1 cellular context compared by ENCODE assay signal in genomic region chr22:30208631-30209603, GRCh38.
A peak's percentile ranks its signal among the peaks of the same experiment; 100 is the strongest.
TF ChIP-seq lines count a peak whose summit lies in the region.

No MANE protein-coding gene starts in this region.

TF ChIP-seq in HepG2, 621 proteins besides CTCF, POLR2A, EP300 and RAD21 (continued from another document and continues in another):
- no peak for TF ChIP-seq NONO (IDR thresholded peaks at IDR 0.05)
- no peak for TF ChIP-seq NONO (CRISPR knock-in tag; conservative IDR thresholded peaks at IDR 0.05)
- no peak for TF ChIP-seq NR3C1 (CRISPR knock-in tag; IDR thresholded peaks at IDR 0.05)
- TF ChIP-seq ZC3H13 (CRISPR knock-in tag; IDR thresholded peaks at IDR 0.05) = no peak
- no peak for TF ChIP-seq ONECUT2 (CRISPR knock-in tag; IDR thresholded peaks at IDR 0.05)
- TF ChIP-seq ZFP91 (CRISPR knock-in tag; IDR thresholded peaks at IDR 0.05; ENCODE audit: borderline replicate concordance) = peak; percentile 52; the same call in 1 of the 2 replicates
- no peak for TF ChIP-seq E2F5 (CRISPR knock-in tag; conservative IDR thresholded peaks at IDR 0.05)
- no peak for TF ChIP-seq ZNF570 (CRISPR knock-in tag; IDR thresholded peaks at IDR 0.05; ENCODE audit: borderline replicate concordance)
- TF ChIP-seq ZNF446 (CRISPR knock-in tag; IDR thresholded peaks at IDR 0.05) = 0 out of 2 replicates have a peak, but pooled peaks have one; percentile 46
- TF ChIP-seq HOXA7 (CRISPR knock-in tag; IDR thresholded peaks at IDR 0.05) = no peak
- no peak for TF ChIP-seq TEF (CRISPR knock-in tag; IDR thresholded peaks at IDR 0.05)
- no peak for TF ChIP-seq ZFP90 (CRISPR knock-in tag; IDR thresholded peaks at IDR 0.05; ENCODE audit: borderline replicate concordance)
- peak; percentile 63; the same call in 1 of the 2 replicates for TF ChIP-seq ZNF441 (CRISPR knock-in tag; IDR thresholded peaks at IDR 0.05; ENCODE audit: borderline replicate concordance)
- no peak for TF ChIP-seq ZFP36 (IDR thresholded peaks at IDR 0.05; ENCODE audit: borderline replicate concordance, low read depth, low read length, partially characterized antibody)
- no peak for TF ChIP-seq ZNF790 (CRISPR knock-in tag; IDR thresholded peaks at IDR 0.05; ENCODE audit: borderline replicate concordance)
- TF ChIP-seq U2AF1 (optimal IDR thresholded peaks at IDR 0.05; ENCODE audit: low read depth, low read length) = peak; percentile 20
- no peak for TF ChIP-seq ZNF580 (CRISPR knock-in tag; IDR thresholded peaks at IDR 0.05; ENCODE audit: borderline replicate concordance, low read depth)
- TF ChIP-seq ETV6 (CRISPR knock-in tag; conservative IDR thresholded peaks at IDR 0.05) = no peak
- no peak for TF ChIP-seq CAMTA2 (CRISPR knock-in tag; IDR thresholded peaks at IDR 0.05; ENCODE audit: borderline replicate concordance)
- TF ChIP-seq ZNF749 (CRISPR knock-in tag; IDR thresholded peaks at IDR 0.05; ENCODE audit: borderline replicate concordance) = no peak
- peak; percentile 51; the same call in 1 of the 2 replicates for TF ChIP-seq ZSCAN9 (CRISPR knock-in tag; IDR thresholded peaks at IDR 0.05; ENCODE audit: borderline replicate concordance)
- TF ChIP-seq KDM4B (CRISPR knock-in tag; IDR thresholded peaks at IDR 0.05) = no peak
- TF ChIP-seq ZNF747 (CRISPR knock-in tag; IDR thresholded peaks at IDR 0.05; ENCODE audit: borderline replicate concordance) = no peak
- TF ChIP-seq ZSCAN25 (CRISPR knock-in tag; IDR thresholded peaks at IDR 0.05) = no peak
- TF ChIP-seq NRL (CRISPR knock-in tag; IDR thresholded peaks at IDR 0.05; ENCODE audit: borderline replicate concordance) = no peak; the same call in 1 of the 2 replicates
- no peak for TF ChIP-seq ZNF724P (CRISPR knock-in tag; IDR thresholded peaks at IDR 0.05; ENCODE audit: borderline replicate concordance)
- no peak for TF ChIP-seq WIZ (CRISPR knock-in tag; IDR thresholded peaks at IDR 0.05)
- peak; percentile 61; the same call in 1 of the 2 replicates for TF ChIP-seq DNMT3B (CRISPR knock-in tag; conservative IDR thresholded peaks at IDR 0.05)
- TF ChIP-seq RAD51 (IDR thresholded peaks at IDR 0.05; ENCODE audit: borderline replicate concordance) = no peak
- no peak for TF ChIP-seq FOXA1 (IDR thresholded peaks at IDR 0.05)
- TF ChIP-seq FOXA1 (CRISPR knock-in tag; IDR thresholded peaks at IDR 0.05) = no peak
- TF ChIP-seq MAFK (conservative IDR thresholded peaks at IDR 0.05 in 1 of 2, IDR thresholded peaks at IDR 0.05 in 1 of 2; ENCODE audit: low read length in 2 of 2) = no peak
- TF ChIP-seq ZNF740 (CRISPR knock-in tag; IDR thresholded peaks at IDR 0.05) = no peak
- TF ChIP-seq HCFC1 (IDR thresholded peaks at IDR 0.05; ENCODE audit: low read depth, low read length) = no peak
- TF ChIP-seq ZBTB21 (CRISPR knock-in tag; IDR thresholded peaks at IDR 0.05) = no peak
- no peak; the same call in 1 of the 2 replicates for TF ChIP-seq PPARG (CRISPR knock-in tag; conservative IDR thresholded peaks at IDR 0.05)
- TF ChIP-seq MXD3 (CRISPR knock-in tag; IDR thresholded peaks at IDR 0.05) = no peak
- TF ChIP-seq ETS1 (CRISPR knock-in tag; IDR thresholded peaks at IDR 0.05) = no peak
- no peak for TF ChIP-seq CC2D1A (CRISPR knock-in tag; IDR thresholded peaks at IDR 0.05)
- no peak for TF ChIP-seq SCMH1 (CRISPR knock-in tag; IDR thresholded peaks at IDR 0.05; ENCODE audit: borderline replicate concordance)
- TF ChIP-seq TFDP2 (CRISPR knock-in tag; IDR thresholded peaks at IDR 0.05) = peak; percentile 65; the same call in 1 of the 2 replicates
- TF ChIP-seq ZNF234 (CRISPR knock-in tag; conservative IDR thresholded peaks at IDR 0.05) = no peak
- peak; percentile 46; the same call in 1 of the 2 replicates for TF ChIP-seq THAP11 (CRISPR knock-in tag; IDR thresholded peaks at IDR 0.05)
- TF ChIP-seq NFYC (CRISPR knock-in tag; IDR thresholded peaks at IDR 0.05) = no peak
- TF ChIP-seq THRA (CRISPR knock-in tag; IDR thresholded peaks at IDR 0.05; ENCODE audit: borderline replicate concordance) = 0 out of 2 replicates have a peak, but pooled peaks have one; percentile 28
- no peak for TF ChIP-seq GPBP1L1 (CRISPR knock-in tag; IDR thresholded peaks at IDR 0.05)
- no peak for TF ChIP-seq GTF2F1 (IDR thresholded peaks at IDR 0.05; ENCODE audit: low read length)
- TF ChIP-seq ZNF547 (CRISPR knock-in tag; IDR thresholded peaks at IDR 0.05) = no peak
- no peak for TF ChIP-seq JUN (CRISPR knock-in tag; IDR thresholded peaks at IDR 0.05)
- 0 out of 2 replicates have a peak, but pooled peaks have one; percentile 24 for TF ChIP-seq TGIF2 (CRISPR knock-in tag; IDR thresholded peaks at IDR 0.05)
- peak; percentile 91; the same call in 1 of the 2 replicates for TF ChIP-seq MYC (CRISPR knock-in tag; IDR thresholded peaks at IDR 0.05; ENCODE audit: borderline replicate concordance)
- TF ChIP-seq TEAD3 (CRISPR knock-in tag; optimal IDR thresholded peaks at IDR 0.05; ENCODE audit: borderline replicate concordance) = no peak
- no peak for TF ChIP-seq PRDM10 (CRISPR knock-in tag; IDR thresholded peaks at IDR 0.05; ENCODE audit: low read depth)
- TF ChIP-seq ZNF777 (CRISPR knock-in tag; IDR thresholded peaks at IDR 0.05) = no peak
- TF ChIP-seq BRCA1 (CRISPR knock-in tag; IDR thresholded peaks at IDR 0.05) = no peak
- no peak for TF ChIP-seq MLLT10 (CRISPR knock-in tag; IDR thresholded peaks at IDR 0.05)
- no peak for TF ChIP-seq CREB1 (IDR thresholded peaks at IDR 0.05)
- peak; percentile 49; the same call in 1 of the 2 replicates for TF ChIP-seq CREB1 (CRISPR knock-in tag; IDR thresholded peaks at IDR 0.05)
- peak; percentile 69 for TF ChIP-seq SAP130 (CRISPR knock-in tag; IDR thresholded peaks at IDR 0.05; ENCODE audit: low read depth)
- no peak for TF ChIP-seq MED8 (CRISPR knock-in tag; IDR thresholded peaks at IDR 0.05; ENCODE audit: insufficient replicate concordance)
- no peak for TF ChIP-seq ZNF530 (CRISPR knock-in tag; IDR thresholded peaks at IDR 0.05; ENCODE audit: low read depth)
- no peak for TF ChIP-seq CBX5 (CRISPR knock-in tag; IDR thresholded peaks at IDR 0.05; ENCODE audit: borderline replicate concordance)
- TF ChIP-seq YY1 (IDR thresholded peaks at IDR 0.05; ENCODE audit: insufficient read depth, insufficient replicate concordance, low read depth, low read length) = peak; percentile 30
- TF ChIP-seq EHMT2 (IDR thresholded peaks at IDR 0.05; ENCODE audit: borderline replicate concordance, low read depth, low read length) = no peak
